Comparison of ENCODE assay signal across 18 cellular contexts in genomic region chr2:235232474-235233435, GRCh38.
DNase-seq lines count a peak whose midpoint lies in the region; ATAC-seq and TF ChIP-seq lines count a peak whose summit lies in the region.
"Had no signal": no experiment of that assay in that cellular context is flagged by ENCODE, and none has a peak within 500 bp of the region (broad histone marks: within the 10 kb centered on the region; RNA-seq: fewer than 3 reads in every experiment).

No MANE protein-coding gene starts in this region.

- DNase-seq in right atrium auricular region (ENCODE audit: low spot score) (peak; percentile 52), left ventricle myocardium inferior (no peak), NCI-H82 (lab: John Stamatoyannopoulos, UW) (peak; percentile 98), mesenchymal stem cell (no peak), upper lobe of right lung (no peak), gastrocnemius medialis (no peak), NCI-H1105 treated with DMSO at 0.1 percent for 48 hours (lab: John Stamatoyannopoulos, UW) (no peak), activated T-cell treated with anti-CD3 and anti-CD28 coated beads for 4 hours (no peak)
- DNase-seq: CD8-positive, alpha-beta T cell; GDM1; GOT3; NCI-H1092 treated with DMSO at 0.1 percent for 48 hours; NCI-H1930 had no signal

- peak; percentile 10 for ATAC-seq in upper lobe of right lung
- no peak for ATAC-seq in gastrocnemius medialis
- ATAC-seq: CD8-positive, alpha-beta T cell; GM12878; HepG2 had no signal

- no peak overlapping the region for H3K4ac ChIP-seq in mesenchymal stem cell (ENCODE audit: low read depth in 1 of 2, low read length in 2 of 2)

- TF ChIP-seq CTCF in right atrium auricular region (IDR thresholded peaks at IDR 0.05): no peak
- TF ChIP-seq CTCF in left ventricle myocardium inferior (IDR thresholded peaks at IDR 0.05; ENCODE audit: borderline replicate concordance): no peak
- no peak for TF ChIP-seq CTCF in upper lobe of right lung (IDR thresholded peaks at IDR 0.05)
- no peak for TF ChIP-seq CTCF in gastrocnemius medialis (IDR thresholded peaks at IDR 0.05 in 4 of 5, conservative IDR thresholded peaks at IDR 0.05 in 1 of 5)

- peaks cover 0 to 36% of the 10 kb centered on the region in 2 donors for H3K4me1 ChIP-seq in right atrium auricular region
- H3K4me1 ChIP-seq in left ventricle myocardium inferior: peaks cover 7% of the 10 kb centered on the region
- no peaks in the 10 kb centered on the region for H3K4me1 ChIP-seq in mesenchymal stem cell (ENCODE audit: control insufficient read depth, insufficient read depth, low read depth, low read length)
- peaks cover 11% of the 10 kb centered on the region for H3K4me1 ChIP-seq in upper lobe of right lung
- H3K4me1 ChIP-seq in gastrocnemius medialis: no peaks in the 10 kb centered on the region
- H3K4me1 ChIP-seq: BLaER1, SJSA1 had no signal

- H4K8ac ChIP-seq in mesenchymal stem cell (ENCODE audit: low read length): no peak overlapping the region

- no peak overlapping the region for H3K18ac ChIP-seq in mesenchymal stem cell (ENCODE audit: low read depth in 1 of 2, low read length in 2 of 2)

- in situ Hi-C loops in gastrocnemius medialis (cut with MboI; ENCODE audit: low sequenced_read_pairs in 4 of 4): no loop called here

- no peak overlapping the region for H2BK15ac ChIP-seq in mesenchymal stem cell (ENCODE audit: low read depth, poor library complexity, severe bottlenecking)

- H3K4me3 ChIP-seq in right atrium auricular region (no peak overlapping the region), left ventricle myocardium inferior (no peak overlapping the region), mesenchymal stem cell (ENCODE audit: insufficient read depth in 1 of 2, low read depth in 1 of 2, low read length in 2 of 2) (no peak overlapping the region), upper lobe of right lung (no peak overlapping the region), gastrocnemius medialis (no peak overlapping the region)
- H3K4me3 ChIP-seq: BLaER1, GM12878, SJSA1 had no signal

- peak overlapping the region; percentile 75 for H4K91ac ChIP-seq in mesenchymal stem cell (ENCODE audit: low read length)

- H2BK120ac ChIP-seq in mesenchymal stem cell (ENCODE audit: low read depth, low read length): no peak overlapping the region

- H2AK5ac ChIP-seq in mesenchymal stem cell (ENCODE audit: low read length, severe bottlenecking): no peak overlapping the region

- no peaks in the 10 kb centered on the region for H3K9me3 ChIP-seq in right atrium auricular region
- H3K9me3 ChIP-seq in left ventricle myocardium inferior (replicated peaks): no peaks in the 10 kb centered on the region
- no peaks in the 10 kb centered on the region for H3K9me3 ChIP-seq in mesenchymal stem cell (ENCODE audit: control insufficient read depth, low read length)
- H3K9me3 ChIP-seq in upper lobe of right lung: no peaks in the 10 kb centered on the region
- H3K9me3 ChIP-seq in gastrocnemius medialis: no peaks in the 10 kb centered on the region
- H3K9me3 ChIP-seq: BLaER1, SJSA1 had no signal

- no peak overlapping the region for H3K4me2 ChIP-seq in mesenchymal stem cell (ENCODE audit: low read length, poor library complexity, severe bottlenecking)
- H3K4me2 ChIP-seq: BLaER1, KMS-11 had no signal

- no peak overlapping the region for H2AFZ ChIP-seq in mesenchymal stem cell (ENCODE audit: low read depth, low read length)

- H3K27ac ChIP-seq in right atrium auricular region (peak overlapping the region in 1 of 2 donors; percentile 31), left ventricle myocardium inferior (replicated peaks) (no peak overlapping the region), mesenchymal stem cell (ENCODE audit: low read length, poor library complexity, severe bottlenecking) (no peak overlapping the region), upper lobe of right lung (no peak overlapping the region), gastrocnemius medialis (no peak overlapping the region)
- H3K27ac ChIP-seq: BLaER1, KMS-11, SJSA1 had no signal

- H3K27me3 ChIP-seq in right atrium auricular region (no peaks in the 10 kb centered on the region), left ventricle myocardium inferior (ENCODE audit: low read depth) (peaks cover 41% of the 10 kb centered on the region), mesenchymal stem cell (ENCODE audit: control insufficient read depth in 1 of 2, insufficient read depth in 1 of 2, low read length in 2 of 2) (peaks cover 0 to 13% of the 10 kb centered on the region in 2 experiments), upper lobe of right lung (no peaks in the 10 kb centered on the region), gastrocnemius medialis (no peaks in the 10 kb centered on the region)
- H3K27me3 ChIP-seq: BLaER1 had no signal

- no peaks in the 10 kb centered on the region for H3K79me1 ChIP-seq in mesenchymal stem cell (replicated peaks; ENCODE audit: low read length, poor library complexity, severe bottlenecking)

- no peak overlapping the region for H2BK12ac ChIP-seq in mesenchymal stem cell (ENCODE audit: low read length in 2 of 2)

- WGBS in mesenchymal stem cell: 91% methylated on average over 18 of the region's 19 CpGs

- intact Hi-C loops in left ventricle myocardium inferior (cut with micrococcal nuclease): no loop called here
- intact Hi-C loops in upper lobe of right lung (cut with DNase I): no loop called here
- intact Hi-C loops in gastrocnemius medialis (cut with DNase I; ENCODE audit: low total_unique reads): no loop called here

- H3K23ac ChIP-seq in mesenchymal stem cell (ENCODE audit: low read length in 2 of 2): no peak overlapping the region

- H2BK5ac ChIP-seq in mesenchymal stem cell (ENCODE audit: low read depth, low read length, poor library complexity, severe bottlenecking): no peak overlapping the region

- no peak overlapping the region for H3K9ac ChIP-seq in mesenchymal stem cell (ENCODE audit: low read length)
- H3K9ac ChIP-seq: BLaER1, KMS-11 had no signal

- no peak overlapping the region for H3K14ac ChIP-seq in mesenchymal stem cell (ENCODE audit: low read length in 2 of 2)

- TF ChIP-seq POLR2A in gastrocnemius medialis (IDR thresholded peaks at IDR 0.05): no peak

- no peaks in the 10 kb centered on the region for H3K36me3 ChIP-seq in right atrium auricular region
- no peaks in the 10 kb centered on the region for H3K36me3 ChIP-seq in left ventricle myocardium inferior
- no peaks in the 10 kb centered on the region for H3K36me3 ChIP-seq in mesenchymal stem cell (ENCODE audit: control insufficient read depth in 1 of 2, insufficient read depth in 2 of 2, low read depth in 1 of 2, low read length in 2 of 2)
- no peaks in the 10 kb centered on the region for H3K36me3 ChIP-seq in upper lobe of right lung
- no peaks in the 10 kb centered on the region for H3K36me3 ChIP-seq in gastrocnemius medialis
- H3K36me3 ChIP-seq: BLaER1, SJSA1 had no signal

Comparison
In these comparisons a context has a peak if more than half of its experiments do, and no peak if none do; other contexts are left out.
1. DNase-seq: peak in right atrium auricular region (single experiment) and NCI-H82 (single experiment); none in left ventricle myocardium inferior (single experiment), mesenchymal stem cell (single experiment), upper lobe of right lung (single experiment), gastrocnemius medialis (0 of 2), NCI-H1105 treated with DMSO at 0.1 percent for 48 hours (single experiment) and activated T-cell treated with anti-CD3 and anti-CD28 coated beads for 4 hours (single experiment).